13 cellular contexts compared by ENCODE assay signal in genomic region chrX:36985409-36985808, GRCh38. TPM values are rescaled to one million over a fixed set of nuclear protein-coding genes. Genes with fewer than 3 reads are reported as not detected.
DNase-seq lines count a peak whose midpoint lies in the region; FAIRE-seq and TF ChIP-seq lines count a peak whose summit lies in the region.
"Not testable (repeated sequence)": the region's sequence is repeated elsewhere in the genome, so short reads cannot be mapped to it uniquely, and the experiment has no call there.
"Had no signal": no experiment of that assay in that cellular context is flagged by ENCODE, and none has a peak within 500 bp of the region (broad histone marks: within the 10 kb centered on the region; RNA-seq: fewer than 3 reads in every experiment).

No MANE protein-coding gene starts in this region.

- H3K4me2 ChIP-seq in astrocyte (ENCODE audit: low read length), result peak overlapping the region; percentile 79
- not testable (repeated sequence) for H3K4me2 ChIP-seq in neural cell (ENCODE audit: low read length)

- H3K9me3 Mint-ChIP-seq in T-helper 2 cell treated with Interferon-gamma antibody and Interleukin-4, amounts not matched to agents 5 μg/mL and 100 μg/mL, for 36 hours; astrocyte (ENCODE audit: unreplicated experiment): not testable (repeated sequence)

- H3K27me3 ChIP-seq in astrocyte (ENCODE audit: insufficient read depth, low read length); kidney epithelial cell (ENCODE audit: control insufficient read depth, insufficient read depth, low read length); suprapubic skin: not testable (repeated sequence)
- H3K27me3 ChIP-seq in neural cell (ENCODE audit: insufficient read depth, low read depth, low read length), result peaks cover 12% of the 10 kb centered on the region

- H3K4me3 ChIP-seq in astrocyte (ENCODE audit: insufficient read depth, low read depth, low read length) (peak overlapping the region; percentile 51), epithelial cell of proximal tubule (ENCODE audit: low read depth, low read length) (peak overlapping the region; percentile 16), kidney epithelial cell (ENCODE audit: low read depth, low read length) (peak overlapping the region; percentile 38), neural cell (ENCODE audit: low read length) (peak overlapping the region; percentile 60), suprapubic skin (peak overlapping the region; percentile 23)

- not testable (repeated sequence) for TF ChIP-seq RAD21 in neural cell (conservative IDR thresholded peaks at IDR 0.05)

- peak overlapping the region; percentile 69 for H3K4me3 Mint-ChIP-seq in T-helper 2 cell treated with Interferon-gamma antibody and Interleukin-4, amounts not matched to agents 5 μg/mL and 100 μg/mL, for 36 hours
- H3K4me3 Mint-ChIP-seq in astrocyte (ENCODE audit: unreplicated experiment), result peak overlapping the region; percentile 79

- not testable (repeated sequence) for H3K4me1 Mint-ChIP-seq in T-helper 2 cell treated with Interferon-gamma antibody and Interleukin-4, amounts not matched to agents 5 μg/mL and 100 μg/mL, for 36 hours (ENCODE audit: low read depth); astrocyte (ENCODE audit: low read depth, unreplicated experiment)

- FAIRE-seq in astrocyte (lab: Jason Lieb, UNC), result not testable (repeated sequence)

- peak overlapping the region; percentile 47 for H2AFZ ChIP-seq in astrocyte (ENCODE audit: low read depth, low read length)
- not testable (repeated sequence) for H2AFZ ChIP-seq in neural cell (ENCODE audit: low read depth, low read length)

- not testable (repeated sequence) for H3K9me2 ChIP-seq in neural cell (ENCODE audit: insufficient read depth, low read length)

- DNase-seq in DMS 273 (lab: John Stamatoyannopoulos, UW; ENCODE audit: unreplicated experiment), result peak; percentile 30
- peak; percentile 20 to 36 for DNase-seq in NCI-H1930 (lab: John Stamatoyannopoulos, UW)
- not testable (repeated sequence) for DNase-seq in T-helper 2 cell treated with Interferon-gamma antibody and Interleukin-4, amounts not matched to agents 5 μg/mL and 100 μg/mL, for 36 hours (ENCODE audit: low spot score); astrocyte (ENCODE audit: low read depth); epithelial cell of proximal tubule (ENCODE audit: low read depth); kidney epithelial cell (ENCODE audit: low read depth); suprapubic skin (ENCODE audit: low spot score in 2 of 2)

- not testable (repeated sequence) for H3K9me3 ChIP-seq in astrocyte (ENCODE audit: insufficient read depth, low read depth, low read length); neural cell (ENCODE audit: low read length); suprapubic skin

- not testable (repeated sequence) for H3K4me1 ChIP-seq in astrocyte (ENCODE audit: insufficient read depth, low read length); suprapubic skin

- not testable (repeated sequence) for H3K36me3 Mint-ChIP-seq in T-helper 2 cell treated with Interferon-gamma antibody and Interleukin-4, amounts not matched to agents 5 μg/mL and 100 μg/mL, for 36 hours (ENCODE audit: low read depth); astrocyte (ENCODE audit: low read depth, unreplicated experiment)

- not testable (repeated sequence) for H3K27ac Mint-ChIP-seq in T-helper 2 cell treated with Interferon-gamma antibody and Interleukin-4, amounts not matched to agents 5 μg/mL and 100 μg/mL, for 36 hours; astrocyte (ENCODE audit: unreplicated experiment)

- 25% methylated on average over 12 of the region's 51 CpGs for WGBS in suprapubic skin

- peak overlapping the region; percentile 48 for H3K9ac ChIP-seq in astrocyte (ENCODE audit: low read length)
- not testable (repeated sequence) for H3K9ac ChIP-seq in neural cell (ENCODE audit: low read length)

- not testable (repeated sequence) for H3K79me2 ChIP-seq in astrocyte (ENCODE audit: insufficient read depth, low read length); neural cell (replicated peaks; ENCODE audit: insufficient read depth, low read length)

- not testable (repeated sequence) for TF ChIP-seq EP300 in neural cell (conservative IDR thresholded peaks at IDR 0.05; ENCODE audit: poor library complexity, severe bottlenecking); suprapubic skin (IDR thresholded peaks at IDR 0.05)

- H3K27ac ChIP-seq in astrocyte (ENCODE audit: low read depth, low read length); neural cell (ENCODE audit: low read length); suprapubic skin: not testable (repeated sequence)

- not testable (repeated sequence) for H3F3A ChIP-seq in neural cell (ENCODE audit: insufficient read depth, low read length, poor library complexity, severe bottlenecking)

- not testable (repeated sequence) for TF ChIP-seq POLR2A in suprapubic skin (IDR thresholded peaks at IDR 0.05)

- H3K36me3 ChIP-seq in astrocyte (ENCODE audit: insufficient read depth, low read length); kidney epithelial cell (ENCODE audit: control insufficient read depth, insufficient read depth, low read length); neural cell (ENCODE audit: insufficient read depth, low read length); suprapubic skin: not testable (repeated sequence)

- not testable (repeated sequence) for H4K20me1 ChIP-seq in astrocyte (ENCODE audit: insufficient read depth, low read length); neural cell (ENCODE audit: insufficient read depth)

- not testable (repeated sequence) for TF ChIP-seq CTCF in astrocyte (IDR thresholded peaks at IDR 0.05; ENCODE audit: insufficient read depth, low read depth, low read length); neural cell (IDR thresholded peaks at IDR 0.05; ENCODE audit: poor library complexity, severe bottlenecking); suprapubic skin (IDR thresholded peaks at IDR 0.05)
- TF ChIP-seq CTCF in epithelial cell of proximal tubule (conservative IDR thresholded peaks at IDR 0.05; ENCODE audit: low read depth, low read length), result peak; percentile 10
- peak; percentile 35 for TF ChIP-seq CTCF in kidney epithelial cell (IDR thresholded peaks at IDR 0.05; ENCODE audit: insufficient read depth, low read length, poor library complexity, severe bottlenecking)

- H3K27me3 Mint-ChIP-seq in T-helper 2 cell treated with Interferon-gamma antibody and Interleukin-4, amounts not matched to agents 5 μg/mL and 100 μg/mL, for 36 hours (ENCODE audit: low read depth); astrocyte (ENCODE audit: low read depth, unreplicated experiment): not testable (repeated sequence)

RNA-seq across cellular contexts. Expression of gene FAM47C, which starts 22.8 kb away (rescaled TPM):
- total RNA-seq in astrocyte (not detected in 2 replicates), epithelial cell of proximal tubule (not detected in 2 replicates), kidney epithelial cell (not detected in 2 replicates), suprapubic skin (not detected)
- polyA plus RNA-seq in neural cell, result not detected in 2 replicates
- not detected in 2 replicates for polyA minus RNA-seq in neural cell
- total RNA-seq: fibroblast of lung; naive thymus-derived CD8-positive, alpha-beta T cell; PC-9 had no signal
- polyA plus RNA-seq: fibroblast of lung; IgD-negative memory B cell; immature natural killer cell; naive thymus-derived CD8-positive, alpha-beta T cell had no signal
